Comparison of ENCODE assay signal across 8 cellular contexts in genomic region chr1:16367968-16368910, GRCh38. TPM values are rescaled to one million over a fixed set of nuclear protein-coding genes. Genes with fewer than 3 reads are reported as not detected.
DNase-seq lines count a peak whose midpoint lies in the region; ATAC-seq and TF ChIP-seq lines count a peak whose summit lies in the region.

No MANE protein-coding gene starts in this region.

- H3K27ac ChIP-seq in gastrocnemius medialis, result peak overlapping the region; percentile 95 to 96 (median 96)

- H3K4me1 ChIP-seq in gastrocnemius medialis, result peaks cover 38 to 49% of the 10 kb centered on the region in 2 donors

- H3K36me3 Mint-ChIP-seq in activated CD8-positive, alpha-beta memory T cell treated with anti-CD3 and anti-CD28 coated beads, Interleukin-2, amount 10 ng/mL, durations not matched to agents 7 days and 5 days, result peaks cover 22% of the 10 kb centered on the region
- no peaks in the 10 kb centered on the region; the same call in 1 of the 2 replicates for H3K36me3 Mint-ChIP-seq in WTC11

- no peaks in the 10 kb centered on the region for H3K27me3 ChIP-seq in gastrocnemius medialis

- H3K4me3 Mint-ChIP-seq in activated CD8-positive, alpha-beta memory T cell treated with anti-CD3 and anti-CD28 coated beads, Interleukin-2, amount 10 ng/mL, durations not matched to agents 7 days and 5 days, result peak overlapping the region; percentile 99
- H3K4me3 Mint-ChIP-seq in WTC11, result peak overlapping the region; percentile 94

- CTCF ChIA-PET in activated CD8-positive, alpha-beta memory T cell treated with anti-CD3 and anti-CD28 coated beads, Interleukin-2, amount 10 ng/mL, durations not matched to agents 7 days and 5 days (lab: Charles Lee), result interaction anchor here (0.7 to 7.4 kb wide), 7 partner anchors 13 to 289 kb away, joined by 3 to 84 read pairs (median 3); partner anchors contain the start of genes FBXO42 and NECAP2
- CTCF ChIA-PET in WTC11 (lab: Charles Lee), result interaction anchor here (0.6 to 1.1 kb wide), 2 partner anchors 14 to 72 kb away, joined by 3 to 5 read pairs; partner anchors contain the start of gene NECAP2

- H3K9me3 Mint-ChIP-seq in activated CD8-positive, alpha-beta memory T cell treated with anti-CD3 and anti-CD28 coated beads, Interleukin-2, amount 10 ng/mL, durations not matched to agents 7 days and 5 days (ENCODE audit: low read depth), result no peaks in the 10 kb centered on the region
- no peaks in the 10 kb centered on the region for H3K9me3 Mint-ChIP-seq in WTC11

- intact Hi-C loops in gastrocnemius medialis (cut with DNase I; ENCODE audit: low total_unique reads), result loop anchor here (1.0 to 2.0 kb wide), 2 partner anchors 131 to 843 kb away; partner anchors contain the start of gene CPLANE2

- POLR2A ChIA-PET in WTC11 (lab: Charles Lee), result interaction anchor here (0.6 to 1.4 kb wide), 5 partner anchors 12 to 245 kb away, joined by 3 to 4 read pairs (median 3); partner anchors contain the start of genes FBXO42 and NBPF1

- H3K36me3 ChIP-seq in gastrocnemius medialis, result no peaks in the 10 kb centered on the region

- in situ Hi-C loops in gastrocnemius medialis (cut with MboI; ENCODE audit: low sequenced_read_pairs in 4 of 4), result loop anchor here (5.0 to 25.0 kb wide), 4 partner anchors 126 to 283 kb away; partner anchors contain the start of gene CPLANE2 (in 1 of the 4)

- peak overlapping the region; percentile 75 to 84 (median 80) for H3K4me3 ChIP-seq in gastrocnemius medialis

- peak; percentile 49 for DNase-seq in activated CD8-positive, alpha-beta memory T cell treated with anti-CD3 and anti-CD28 coated beads, Interleukin-2, amount 10 ng/mL, durations not matched to agents 7 days and 5 days
- DNase-seq in activated CD8-positive, alpha-beta memory T cell treated with anti-CD3 and anti-CD28 coated beads, Interleukin-2, amount 50 U/mL, for 4 hours, result no peak
- DNase-seq in WTC11 (ENCODE audit: low spot score), result no peak
- peak; percentile 30 for DNase-seq in germinal center (ENCODE audit: low spot score)
- no peak for DNase-seq in gastrocnemius medialis
- DNase-seq in islet precursor cell, result no peak

- TF ChIP-seq CTCF in WTC11 (IDR thresholded peaks at IDR 0.05) (no peak), gastrocnemius medialis (IDR thresholded peaks at IDR 0.05 in 4 of 5, conservative IDR thresholded peaks at IDR 0.05 in 1 of 5) (no peak)

- no peak for TF ChIP-seq POLR2A in gastrocnemius medialis (IDR thresholded peaks at IDR 0.05)

- H3K4me1 Mint-ChIP-seq in activated CD8-positive, alpha-beta memory T cell treated with anti-CD3 and anti-CD28 coated beads, Interleukin-2, amount 10 ng/mL, durations not matched to agents 7 days and 5 days, result peaks cover 52% of the 10 kb centered on the region
- H3K4me1 Mint-ChIP-seq in WTC11, result peaks cover 23% of the 10 kb centered on the region

- H3K27ac Mint-ChIP-seq in activated CD8-positive, alpha-beta memory T cell treated with anti-CD3 and anti-CD28 coated beads, Interleukin-2, amount 10 ng/mL, durations not matched to agents 7 days and 5 days, result peak overlapping the region; percentile 99
- H3K27ac Mint-ChIP-seq in WTC11, result peak overlapping the region; percentile 97

- H3K9me3 ChIP-seq in gastrocnemius medialis, result no peaks in the 10 kb centered on the region

- H3K27me3 Mint-ChIP-seq in activated CD8-positive, alpha-beta memory T cell treated with anti-CD3 and anti-CD28 coated beads, Interleukin-2, amount 10 ng/mL, durations not matched to agents 7 days and 5 days, result no peaks in the 10 kb centered on the region
- peaks cover 4% of the 10 kb centered on the region for H3K27me3 Mint-ChIP-seq in WTC11 (ENCODE audit: low read depth)

- ATAC-seq in activated CD8-positive, alpha-beta memory T cell treated with anti-CD3 and anti-CD28 coated beads, Interleukin-2, amount 10 ng/mL, durations not matched to agents 7 days and 5 days, result no peak
- ATAC-seq in WTC11, result peak; percentile 59
- no peak for ATAC-seq in gastrocnemius medialis
- ATAC-seq in HG03097 (IDR thresholded peaks at IDR 0.05; ENCODE audit: low FRiP score, unreplicated experiment), result no peak
- ATAC-seq in activated CD4-positive, CD25-positive, alpha-beta regulatory T cell treated with anti-CD3 and anti-CD28 coated beads, Interleukin-2, amount 50 U/mL, for 24 hours, result no peak

TF ChIP-seq in WTC11, 78 proteins besides CTCF, POLR2A, EP300 and RAD21 (continues in another document):
- TF ChIP-seq, protein P1, sequence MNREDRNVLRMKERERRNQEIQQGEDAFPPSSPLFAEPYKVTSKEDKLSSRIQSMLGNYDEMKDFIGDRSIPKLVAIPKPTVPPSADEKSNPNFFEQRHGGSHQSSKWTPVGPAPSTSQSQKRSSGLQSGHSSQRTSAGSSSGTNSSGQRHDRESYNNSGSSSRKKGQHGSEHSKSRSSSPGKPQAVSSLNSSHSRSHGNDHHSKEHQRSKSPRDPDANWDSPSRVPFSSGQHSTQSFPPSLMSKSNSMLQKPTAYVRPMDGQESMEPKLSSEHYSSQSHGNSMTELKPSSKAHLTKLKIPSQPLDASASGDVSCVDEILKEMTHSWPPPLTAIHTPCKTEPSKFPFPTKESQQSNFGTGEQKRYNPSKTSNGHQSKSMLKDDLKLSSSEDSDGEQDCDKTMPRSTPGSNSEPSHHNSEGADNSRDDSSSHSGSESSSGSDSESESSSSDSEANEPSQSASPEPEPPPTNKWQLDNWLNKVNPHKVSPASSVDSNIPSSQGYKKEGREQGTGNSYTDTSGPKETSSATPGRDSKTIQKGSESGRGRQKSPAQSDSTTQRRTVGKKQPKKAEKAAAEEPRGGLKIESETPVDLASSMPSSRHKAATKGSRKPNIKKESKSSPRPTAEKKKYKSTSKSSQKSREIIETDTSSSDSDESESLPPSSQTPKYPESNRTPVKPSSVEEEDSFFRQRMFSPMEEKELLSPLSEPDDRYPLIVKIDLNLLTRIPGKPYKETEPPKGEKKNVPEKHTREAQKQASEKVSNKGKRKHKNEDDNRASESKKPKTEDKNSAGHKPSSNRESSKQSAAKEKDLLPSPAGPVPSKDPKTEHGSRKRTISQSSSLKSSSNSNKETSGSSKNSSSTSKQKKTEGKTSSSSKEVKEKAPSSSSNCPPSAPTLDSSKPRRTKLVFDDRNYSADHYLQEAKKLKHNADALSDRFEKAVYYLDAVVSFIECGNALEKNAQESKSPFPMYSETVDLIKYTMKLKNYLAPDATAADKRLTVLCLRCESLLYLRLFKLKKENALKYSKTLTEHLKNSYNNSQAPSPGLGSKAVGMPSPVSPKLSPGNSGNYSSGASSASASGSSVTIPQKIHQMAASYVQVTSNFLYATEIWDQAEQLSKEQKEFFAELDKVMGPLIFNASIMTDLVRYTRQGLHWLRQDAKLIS (CRISPR knock-in tag; IDR thresholded peaks at IDR 0.05; ENCODE audit: borderline replicate concordance), result no peak
- TF ChIP-seq TEAD1 (CRISPR knock-in tag; IDR thresholded peaks at IDR 0.05), result no peak
- TF ChIP-seq MAX (CRISPR knock-in tag; IDR thresholded peaks at IDR 0.05), result no peak
- TF ChIP-seq ZNF396 (CRISPR knock-in tag; IDR thresholded peaks at IDR 0.05; ENCODE audit: borderline replicate concordance), result no peak
- TF ChIP-seq, protein P2, sequence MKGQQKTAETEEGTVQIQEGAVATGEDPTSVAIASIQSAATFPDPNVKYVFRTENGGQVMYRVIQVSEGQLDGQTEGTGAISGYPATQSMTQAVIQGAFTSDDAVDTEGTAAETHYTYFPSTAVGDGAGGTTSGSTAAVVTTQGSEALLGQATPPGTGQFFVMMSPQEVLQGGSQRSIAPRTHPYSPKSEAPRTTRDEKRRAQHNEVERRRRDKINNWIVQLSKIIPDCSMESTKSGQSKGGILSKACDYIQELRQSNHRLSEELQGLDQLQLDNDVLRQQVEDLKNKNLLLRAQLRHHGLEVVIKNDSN (CRISPR knock-in tag; IDR thresholded peaks at IDR 0.05), result no peak
- TF ChIP-seq ATF2 (CRISPR knock-in tag; IDR thresholded peaks at IDR 0.05; ENCODE audit: borderline replicate concordance, low read depth), result no peak
- TF ChIP-seq USF2 (CRISPR knock-in tag; IDR thresholded peaks at IDR 0.05), result no peak
- no peak for TF ChIP-seq SMAD4 (CRISPR knock-in tag; IDR thresholded peaks at IDR 0.05)

RNA-seq across cellular contexts. Expression of gene SZRD1, which starts 1.2 kb away (rescaled TPM):
- total RNA-seq in activated CD8-positive, alpha-beta memory T cell treated with anti-CD3 and anti-CD28 coated beads, Interleukin-2, amount 10 ng/mL, durations not matched to agents 7 days and 5 days, result 100 to 1,000 TPM; 161 to 189 TPM
- total RNA-seq in WTC11 (2021), result 94.9 to 113 TPM (median 104 TPM) in 3 replicates
- total RNA-seq in gastrocnemius medialis, result 100 to 1,000 TPM in 1 of 4 donors, 10 to 100 TPM in 3; 44.1 to 102 (median 83.1) TPM

RNA-seq across cellular contexts. Expression of gene FBXO42, which starts 16.0 kb away (rescaled TPM):
- 10 to 100 TPM; 17.6 to 19.7 TPM for total RNA-seq in activated CD8-positive, alpha-beta memory T cell treated with anti-CD3 and anti-CD28 coated beads, Interleukin-2, amount 10 ng/mL, durations not matched to agents 7 days and 5 days
- total RNA-seq in WTC11 (2021) (16.6 to 18.0 TPM (median 17.5 TPM) in 3 replicates), gastrocnemius medialis (10 to 100 TPM; 23.1 to 32.4 (median 27.2) TPM)

Comparison
In these comparisons a context has a peak if more than half of its experiments do, and no peak if none do; other contexts are left out.
1. DNase-seq: peak in activated CD8-positive, alpha-beta memory T cell treated with anti-CD3 and anti-CD28 coated beads, Interleukin-2, amount 10 ng/mL, durations not matched to agents 7 days and 5 days (single experiment) and germinal center (single experiment); none in activated CD8-positive, alpha-beta memory T cell treated with anti-CD3 and anti-CD28 coated beads, Interleukin-2, amount 50 U/mL, for 4 hours (single experiment), WTC11 (single experiment), gastrocnemius medialis (0 of 2) and islet precursor cell (single experiment).